Comparison of ENCODE assay signal across 8 cellular contexts in the genomic region with DNA sequence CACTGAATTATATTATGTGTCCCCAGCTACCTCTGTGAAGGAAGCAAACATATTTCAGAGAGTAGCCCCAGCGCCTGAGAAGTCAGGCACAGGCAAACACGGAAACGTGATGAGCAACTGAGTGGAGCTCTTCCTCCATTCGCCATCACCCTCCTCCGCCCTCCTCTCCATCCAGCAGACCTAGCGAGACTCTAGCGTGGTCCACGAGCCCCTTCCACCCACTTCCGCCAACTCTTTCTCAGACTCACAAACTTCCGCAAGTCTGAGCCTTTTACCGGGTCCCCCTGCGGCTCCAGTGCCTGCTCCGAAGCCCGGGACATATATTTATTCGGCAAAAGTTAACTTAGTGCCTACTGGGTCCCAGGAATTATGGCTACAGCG. TPM values are rescaled to one million over a fixed set of nuclear protein-coding genes. Genes with fewer than 3 reads are reported as not detected.
DNase-seq lines count a peak whose midpoint lies in the region; ATAC-seq and TF ChIP-seq lines count a peak whose summit lies in the region.

No MANE protein-coding gene starts in this region.

- peak; percentile 43 for ATAC-seq in GM21723 (IDR thresholded peaks at IDR 0.05; ENCODE audit: unreplicated experiment)
- ATAC-seq in body of pancreas, result peak; percentile 18
- no peak for ATAC-seq in GM19452 (IDR thresholded peaks at IDR 0.05; ENCODE audit: unreplicated experiment)

- peak overlapping the region; percentile 100 for H3K9ac ChIP-seq in MM.1S (ENCODE audit: low read length)

- H3K9me3 ChIP-seq in MM.1S (replicated peaks; ENCODE audit: insufficient read depth, low read length) (no peaks in the 10 kb centered on the region), body of pancreas (no peaks in the 10 kb centered on the region)

- DNase-seq in DMS114 treated with DMSO at 0.1 percent for 48 hours (lab: John Stamatoyannopoulos, UW; ENCODE audit: unreplicated experiment), result peak; percentile 10
- DNase-seq in MM.1S, result peak; percentile 53
- peak; percentile 42 for DNase-seq in T-helper 9 cell
- DNase-seq in body of pancreas, result peak; percentile 29 to 48 (median 36)
- peak; percentile 59 for DNase-seq in iPS-NIHi11 (ENCODE audit: low spot score)
- peak; percentile 57 for DNase-seq in stimulated activated CD4-positive, alpha-beta T cell treated with anti-CD3 and anti-CD28 coated beads, Interleukin-12 subunit alpha, Interleukin-12 subunit beta, amount 100 ng/mL, for 4 hours

- H2AFZ ChIP-seq in MM.1S (ENCODE audit: low read length), result peak overlapping the region; percentile 59

- H4K20me1 ChIP-seq in MM.1S (ENCODE audit: insufficient read depth, low read length), result peaks cover 41% of the 10 kb centered on the region

- peak overlapping the region; percentile 85; the same call in 1 of the 2 replicates for H3K4me2 ChIP-seq in MM.1S (ENCODE audit: low read depth, low read length)

- peaks cover 15% of the 10 kb centered on the region for H3K4me1 ChIP-seq in MM.1S (ENCODE audit: low read length)
- peaks cover 23% of the 10 kb centered on the region for H3K4me1 ChIP-seq in body of pancreas

- H3K27ac ChIP-seq in MM.1S (ENCODE audit: low read length), result peak overlapping the region; percentile 90
- H3K27ac ChIP-seq in body of pancreas, result peak overlapping the region; percentile 79 to 90 (median 88)

- 0% methylated on average over 15 to 16 of the region's 16 CpGs for WGBS in body of pancreas, 2 donors

- no peak for TF ChIP-seq POLR2A in body of pancreas (IDR thresholded peaks at IDR 0.05)

- TF ChIP-seq CTCF in MM.1S (IDR thresholded peaks at IDR 0.05; ENCODE audit: low read length), result no peak
- no peak for TF ChIP-seq CTCF in body of pancreas (IDR thresholded peaks at IDR 0.05)

- H3K27me3 ChIP-seq in MM.1S (replicated peaks; ENCODE audit: insufficient read depth, low read length) (no peaks in the 10 kb centered on the region), body of pancreas (no peaks in the 10 kb centered on the region)

- intact Hi-C loops in body of pancreas (cut with DNase I), result loop anchor here (10.0 kb wide), 1 partner anchor 365 kb away; no protein-coding TSS in a partner anchor

- H3K4me3 ChIP-seq in MM.1S (ENCODE audit: low read length), result peak overlapping the region; percentile 75
- peak overlapping the region; percentile 38 to 46 for H3K4me3 ChIP-seq in body of pancreas

- H3K36me3 ChIP-seq in MM.1S (replicated peaks; ENCODE audit: insufficient read depth, low read length), result peaks cover 21% of the 10 kb centered on the region
- H3K36me3 ChIP-seq in body of pancreas (replicated peaks in 1 of 2; ENCODE audit: insufficient read depth in 1 of 2, low read depth in 2 of 2), result peaks cover 0 to 13% of the 10 kb centered on the region in 2 donors

- peaks cover 56% of the 10 kb centered on the region for H3K79me2 ChIP-seq in MM.1S (ENCODE audit: low read length)

- H3K9me2 ChIP-seq in MM.1S (replicated peaks; ENCODE audit: insufficient read depth, low read length), result no peaks in the 10 kb centered on the region

- peaks cover 11% of the 10 kb centered on the region for H3F3A ChIP-seq in MM.1S (ENCODE audit: insufficient read depth, low read length)

RNA-seq across cellular contexts. Expression of gene SNRPB, which starts 0.5 kb away (rescaled TPM):
- 10 to 100 TPM; 53.1 to 61.0 TPM for total RNA-seq in body of pancreas

RNA-seq across cellular contexts. Expression of gene ZNF343, which starts 38.7 kb away (rescaled TPM):
- total RNA-seq in body of pancreas, result 1 to 10 TPM; 6.7 to 6.9 TPM
